11 cellular contexts compared by ENCODE assay signal in genomic region chr14:51554953-51555352, GRCh38.
DNase-seq lines count a peak whose midpoint lies in the region; ATAC-seq and TF ChIP-seq lines count a peak whose summit lies in the region.
"Had no signal": no experiment of that assay in that cellular context is flagged by ENCODE, and none has a peak within 500 bp of the region (broad histone marks: within the 10 kb centered on the region; RNA-seq: fewer than 3 reads in every experiment).

No MANE protein-coding gene starts in this region.

- intact Hi-C loops in head of caudate nucleus (cut with DNase I) = no loop called here

- no peak overlapping the region for H3K4me3 ChIP-seq in fibroblast of mammary gland (ENCODE audit: control insufficient read depth, low read depth, low read length)

- TF ChIP-seq CTCF in GM13977 (IDR thresholded peaks at IDR 0.05; ENCODE audit: extremely low read depth, insufficient read depth, missing control alignments) = peak; percentile 19
- TF ChIP-seq CTCF in fibroblast of mammary gland (conservative IDR thresholded peaks at IDR 0.05; ENCODE audit: control insufficient read depth, insufficient read depth, low read depth, low read length) = peak; percentile 35

- in situ Hi-C loops in GM13977 (cut with MboI; ENCODE audit: low pct_unique_long_range_greater_than_20kb, low sequenced_read_pairs, unreplicated experiment) = no loop called here

- peak; percentile 49 for DNase-seq in A172 (ENCODE audit: low spot score)
- no peak for DNase-seq in GM13977 (ENCODE audit: low spot score)
- DNase-seq in RKO (ENCODE audit: low spot score) = peak; percentile 86
- peak; percentile 62 for DNase-seq in fibroblast of mammary gland (ENCODE audit: low read depth)
- DNase-seq in DMS114 treated with DMSO at 0.1 percent for 48 hours (lab: John Stamatoyannopoulos, UW; ENCODE audit: unreplicated experiment) = no peak
- DNase-seq in head of caudate nucleus = no peak
- DNase-seq in caudate nucleus (lab: John Stamatoyannopoulos, UW) = no peak
- DNase-seq: NCI-H2029; SIG-M5; stimulated activated CD4-positive, alpha-beta T cell treated with anti-CD3 and anti-CD28 coated beads, Interleukin-1b, Interleukin-23, amount 100 ng/mL, for 48 hours had no signal

- H3K27ac ChIP-seq in caudate nucleus (ENCODE audit: low read depth, low read length) = no peak overlapping the region

- no peak for ATAC-seq in HG03280 (IDR thresholded peaks at IDR 0.05; ENCODE audit: unreplicated experiment)

Comparison
In these comparisons a context has a peak if more than half of its experiments do, and no peak if none do; other contexts are left out.
1. DNase-seq: peak in A172 (single experiment), RKO (single experiment) and fibroblast of mammary gland (single experiment); none in GM13977 (single experiment), DMS114 treated with DMSO at 0.1 percent for 48 hours (single experiment), head of caudate nucleus (0 of 42) and caudate nucleus (0 of 61).